ENCODE assay signal across 8 cellular contexts in genomic region chr14:54624005-54624358, GRCh38. TPM values are rescaled to one million over a fixed set of nuclear protein-coding genes. Genes with fewer than 3 reads are reported as not detected.
DNase-seq lines count a peak whose midpoint lies in the region; ATAC-seq and TF ChIP-seq lines count a peak whose summit lies in the region.
"Not testable (repeated sequence)": the region's sequence is repeated elsewhere in the genome, so short reads cannot be mapped to it uniquely, and the experiment has no call there.
"Had no signal": no experiment of that assay in that cellular context is flagged by ENCODE, and none has a peak within 500 bp of the region (broad histone marks: within the 10 kb centered on the region; RNA-seq: fewer than 3 reads in every experiment).

No MANE protein-coding gene starts in this region.

- in situ Hi-C loops in IMR-90 (cut with MboI; ENCODE audit: low sequenced_read_pairs): not testable (repeated sequence)

- 100% methylated on average over 2 of the region's 19 CpGs; no CpG with 5 or more reads in 1 of the 2 experiments for WGBS in IMR-90 (ENCODE audit: extremely low coverage in 2 of 2, insufficient read length in 1 of 2), 2 experiments
- WGBS in mesenchymal stem cell: 95% methylated on average over 19 of the region's 19 CpGs
- 72 to 89% (median 75%) methylated on average over 19 of the region's 19 CpGs for WGBS in psoas muscle, 3 donors

- peak overlapping the region in 1 of 2 experiments; percentile 37; a peak in 1 of 4 replicates for H4K8ac ChIP-seq in IMR-90 (ENCODE audit: low read depth in 2 of 2, low read length in 2 of 2)
- not testable (repeated sequence) for H4K8ac ChIP-seq in mesenchymal stem cell (ENCODE audit: low read length)

- H3K4me1 ChIP-seq in IMR-90 (ENCODE audit: control insufficient read depth, insufficient read depth, low read length) (peaks cover 34% of the 10 kb centered on the region), mesenchymal stem cell (ENCODE audit: control insufficient read depth, insufficient read depth, low read depth, low read length) (peaks cover 15% of the 10 kb centered on the region), psoas muscle (peaks cover 59% of the 10 kb centered on the region)

- H3K4me3 ChIP-seq in IMR-90 (ENCODE audit: insufficient read depth, low read depth, low read length); mesenchymal stem cell (ENCODE audit: insufficient read depth in 1 of 2, low read depth in 1 of 2, low read length in 2 of 2); psoas muscle: not testable (repeated sequence)

- H3K36me3 ChIP-seq in IMR-90 (ENCODE audit: control insufficient read depth, insufficient read depth, low read length); mesenchymal stem cell (ENCODE audit: control insufficient read depth in 1 of 2, insufficient read depth in 2 of 2, low read depth in 1 of 2, low read length in 2 of 2); psoas muscle (ENCODE audit: insufficient read depth in 1 of 2, low read depth in 1 of 2): not testable (repeated sequence)

- H3K4ac ChIP-seq in IMR-90 (ENCODE audit: low read depth, low read length): peak overlapping the region; percentile 75
- not testable (repeated sequence) for H3K4ac ChIP-seq in mesenchymal stem cell (ENCODE audit: low read depth in 1 of 2, low read length in 2 of 2)

- H2BK15ac ChIP-seq in IMR-90 (ENCODE audit: low read depth, low read length) (peak overlapping the region; percentile 82; the same call in 2 of the 3 replicates), mesenchymal stem cell (ENCODE audit: low read depth, poor library complexity, severe bottlenecking) (peak overlapping the region; percentile 54)

- H3K18ac ChIP-seq in IMR-90 (ENCODE audit: low read depth, low read length): peak overlapping the region; percentile 81
- not testable (repeated sequence) for H3K18ac ChIP-seq in mesenchymal stem cell (ENCODE audit: low read depth in 1 of 2, low read length in 2 of 2)

- peak overlapping the region in 1 of 2 experiments; percentile 20 for H2BK12ac ChIP-seq in mesenchymal stem cell (ENCODE audit: low read length in 2 of 2)

- not testable (repeated sequence) for H3K56ac ChIP-seq in IMR-90 (ENCODE audit: extremely low read depth, insufficient read depth, low read length)

- peak overlapping the region; percentile 41; the same call in 1 of the 2 replicates for H3K4me2 ChIP-seq in IMR-90 (ENCODE audit: low read depth, low read length)
- H3K4me2 ChIP-seq in mesenchymal stem cell (ENCODE audit: low read length, poor library complexity, severe bottlenecking): not testable (repeated sequence)

- H3K36me3 Mint-ChIP-seq in activated T-helper 17 cell treated with anti-CD3 and anti-CD28 coated beads, Interleukin-2, amount 50 U/mL, for 72 hours (ENCODE audit: low read depth); MCF 10A (ENCODE audit: insufficient read depth, unreplicated experiment); stimulated activated memory B cell treated with anti-CD40 and anti-IgM and Interleukin-4, amounts not matched to agents 10 μg/mL and 1 μg/mL and 100 μg/mL, for 72 hours: not testable (repeated sequence)

- DNase-seq in IMR-90; MCF 10A (ENCODE audit: unreplicated experiment); mesenchymal stem cell; psoas muscle: not testable (repeated sequence)
- peak; percentile 41 for DNase-seq in NCI-H69 (lab: John Stamatoyannopoulos, UW)

- peak overlapping the region; percentile 65 for H3K27ac ChIP-seq in IMR-90 (ENCODE audit: insufficient read depth, low read length)
- not testable (repeated sequence) for H3K27ac ChIP-seq in mesenchymal stem cell (ENCODE audit: low read length, poor library complexity, severe bottlenecking)
- peak overlapping the region; percentile 54 for H3K27ac ChIP-seq in psoas muscle

- CTCF ChIA-PET in IMR-90 (lab: Yijun Ruan, JAX); MCF 10A (lab: Yijun Ruan, JAX): not testable (repeated sequence)

- H3K9me3 ChIP-seq in IMR-90 (ENCODE audit: control insufficient read depth, insufficient read depth, low read length); mesenchymal stem cell (ENCODE audit: control insufficient read depth, low read length); psoas muscle: not testable (repeated sequence)

- not testable (repeated sequence) for H3K4me3 Mint-ChIP-seq in activated T-helper 17 cell treated with anti-CD3 and anti-CD28 coated beads, Interleukin-2, amount 50 U/mL, for 72 hours; MCF 10A (ENCODE audit: unreplicated experiment); stimulated activated memory B cell treated with anti-CD40 and anti-IgM and Interleukin-4, amounts not matched to agents 10 μg/mL and 1 μg/mL and 100 μg/mL, for 72 hours

- H3K27me3 ChIP-seq in IMR-90 (ENCODE audit: control insufficient read depth, insufficient read depth, low read length); mesenchymal stem cell (ENCODE audit: control insufficient read depth in 1 of 2, insufficient read depth in 1 of 2, low read length in 2 of 2); psoas muscle (ENCODE audit: insufficient read depth in 3 of 3, low read length in 2 of 3): not testable (repeated sequence)

- peak overlapping the region; percentile 33 for H4K5ac ChIP-seq in IMR-90 (ENCODE audit: low read depth, low read length)

- H3K23ac ChIP-seq in IMR-90 (ENCODE audit: low read depth, low read length): peak overlapping the region; percentile 85; the same call in 1 of the 2 replicates
- not testable (repeated sequence) for H3K23ac ChIP-seq in mesenchymal stem cell (ENCODE audit: low read length in 2 of 2)

- ATAC-seq in IMR-90 (ENCODE audit: low read depth); activated T-helper 17 cell treated with anti-CD3 and anti-CD28 coated beads, Interleukin-2, amount 50 U/mL, for 72 hours (replicated peaks); psoas muscle; stimulated activated memory B cell treated with anti-CD40 and anti-IgM and Interleukin-4, amounts not matched to agents 10 μg/mL and 1 μg/mL and 100 μg/mL, for 72 hours: not testable (repeated sequence)

- POLR2A ChIA-PET in IMR-90 (lab: Charles Lee; ENCODE audit: unreplicated experiment); MCF 10A (lab: Yijun Ruan, JAX): not testable (repeated sequence)

- not testable (repeated sequence) for TF ChIP-seq POLR2A in IMR-90 (IDR thresholded peaks at IDR 0.05; ENCODE audit: low read depth, low read length)

- H3K79me1 ChIP-seq in IMR-90 (ENCODE audit: low read depth in 1 of 2, low read length in 2 of 2) (peaks cover 44 to 87% of the 10 kb centered on the region in 2 experiments), mesenchymal stem cell (replicated peaks; ENCODE audit: low read length, poor library complexity, severe bottlenecking) (peaks cover 20% of the 10 kb centered on the region)

- H3K14ac ChIP-seq in IMR-90 (replicated peaks; ENCODE audit: low read depth, low read length): peak overlapping the region; percentile 77
- H3K14ac ChIP-seq in mesenchymal stem cell (ENCODE audit: low read length in 2 of 2): not testable (repeated sequence)

- H2BK120ac ChIP-seq in IMR-90 (ENCODE audit: low read depth, low read length) (peak overlapping the region; percentile 86), mesenchymal stem cell (ENCODE audit: low read depth, low read length) (peak overlapping the region; percentile 57)

- peak overlapping the region; percentile 22 for H2AK9ac ChIP-seq in IMR-90 (replicated peaks; ENCODE audit: low read depth, low read length, poor library complexity)

- H4K20me1 ChIP-seq in IMR-90 (ENCODE audit: insufficient read depth, low read length): peaks cover 41% of the 10 kb centered on the region

- H3K27me3 Mint-ChIP-seq in activated T-helper 17 cell treated with anti-CD3 and anti-CD28 coated beads, Interleukin-2, amount 50 U/mL, for 72 hours; MCF 10A (ENCODE audit: insufficient read depth, unreplicated experiment); stimulated activated memory B cell treated with anti-CD40 and anti-IgM and Interleukin-4, amounts not matched to agents 10 μg/mL and 1 μg/mL and 100 μg/mL, for 72 hours: not testable (repeated sequence)

- H3K9ac ChIP-seq in IMR-90 (ENCODE audit: low read depth, low read length): peak overlapping the region; percentile 13; the same call in 1 of the 2 replicates
- not testable (repeated sequence) for H3K9ac ChIP-seq in mesenchymal stem cell (ENCODE audit: low read length)

- not testable (repeated sequence) for H3K9me3 Mint-ChIP-seq in activated T-helper 17 cell treated with anti-CD3 and anti-CD28 coated beads, Interleukin-2, amount 50 U/mL, for 72 hours; MCF 10A (ENCODE audit: unreplicated experiment); stimulated activated memory B cell treated with anti-CD40 and anti-IgM and Interleukin-4, amounts not matched to agents 10 μg/mL and 1 μg/mL and 100 μg/mL, for 72 hours

- H4K91ac ChIP-seq in IMR-90 (ENCODE audit: insufficient read depth, low read depth, low read length): peak overlapping the region; percentile 74; the same call in 1 of the 2 replicates
- not testable (repeated sequence) for H4K91ac ChIP-seq in mesenchymal stem cell (ENCODE audit: low read length)

- not testable (repeated sequence) for H2AFZ ChIP-seq in IMR-90 (replicated peaks; ENCODE audit: low read length, poor library complexity); mesenchymal stem cell (ENCODE audit: low read depth, low read length)

- BruUV-seq in IMR-90 (replicated peaks; lab: Mats Ljungman, UMichigan); MCF 10A (replicated peaks; lab: Mats Ljungman, UMichigan): not testable (repeated sequence)

- H3K4me1 Mint-ChIP-seq in activated T-helper 17 cell treated with anti-CD3 and anti-CD28 coated beads, Interleukin-2, amount 50 U/mL, for 72 hours: peaks cover 33% of the 10 kb centered on the region
- peaks cover 11% of the 10 kb centered on the region for H3K4me1 Mint-ChIP-seq in MCF 10A (ENCODE audit: insufficient read depth, unreplicated experiment)
- peaks cover 58% of the 10 kb centered on the region for H3K4me1 Mint-ChIP-seq in stimulated activated memory B cell treated with anti-CD40 and anti-IgM and Interleukin-4, amounts not matched to agents 10 μg/mL and 1 μg/mL and 100 μg/mL, for 72 hours

- peak overlapping the region; percentile 80 for H2BK5ac ChIP-seq in IMR-90 (ENCODE audit: low read depth, low read length, poor library complexity, severe bottlenecking)
- not testable (repeated sequence) for H2BK5ac ChIP-seq in mesenchymal stem cell (ENCODE audit: low read depth, low read length, poor library complexity, severe bottlenecking)

- not testable (repeated sequence) for TF ChIP-seq CTCF in IMR-90 (conservative IDR thresholded peaks at IDR 0.05; ENCODE audit: low read depth, low read length); MCF 10A (IDR thresholded peaks at IDR 0.05; ENCODE audit: unreplicated experiment); psoas muscle (IDR thresholded peaks at IDR 0.05)

- H3K27ac Mint-ChIP-seq in activated T-helper 17 cell treated with anti-CD3 and anti-CD28 coated beads, Interleukin-2, amount 50 U/mL, for 72 hours: peak overlapping the region; percentile 32
- H3K27ac Mint-ChIP-seq in MCF 10A (ENCODE audit: low read depth, unreplicated experiment): peak overlapping the region; percentile 17
- peak overlapping the region; percentile 55 for H3K27ac Mint-ChIP-seq in stimulated activated memory B cell treated with anti-CD40 and anti-IgM and Interleukin-4, amounts not matched to agents 10 μg/mL and 1 μg/mL and 100 μg/mL, for 72 hours

- dilution Hi-C loops in IMR-90 (cut with HindIII; ENCODE audit: low sequenced_read_pairs, unreplicated experiment): not testable (repeated sequence)

- H2BK20ac ChIP-seq in IMR-90 (ENCODE audit: low read depth, low read length): peak overlapping the region; percentile 77

- intact Hi-C loops in IMR-90 (cut with micrococcal nuclease); MCF 10A (cut with micrococcal nuclease): not testable (repeated sequence)
- intact Hi-C loops in psoas muscle (cut with DNase I): loop anchor here in 1 of 2 donors (5.0 kb wide), 1 partner anchor 42 kb away; no protein-coding TSS in a partner anchor

- H2AK5ac ChIP-seq in IMR-90 (ENCODE audit: low read depth, low read length): peak overlapping the region; percentile 90
- not testable (repeated sequence) for H2AK5ac ChIP-seq in mesenchymal stem cell (ENCODE audit: low read length, severe bottlenecking)

- H3K9me1 ChIP-seq in IMR-90 (ENCODE audit: insufficient read depth, low read length): peaks cover 38% of the 10 kb centered on the region

- TF ChIP-seq RAD21 in IMR-90 (IDR thresholded peaks at IDR 0.05; ENCODE audit: low read length): not testable (repeated sequence)

RNA-seq across cellular contexts. Expression of gene SAMD4A, which starts 57.1 kb away (rescaled TPM):
- total RNA-seq in IMR-90 (2012; rRNA removed): 36.7 and 38.2 TPM in 2 replicates
- polyA plus RNA-seq in IMR-90 (2012; rRNA removed): 20.0 and 22.9 TPM in 2 replicates
- polyA plus RNA-seq in IMR-90 (2012; cell fraction: cytosol; rRNA removed): 9.1 and 12.2 TPM in 2 replicates
- 27.3 and 38.9 TPM in 2 replicates for polyA plus RNA-seq in IMR-90 (2012; cell fraction: nucleus; rRNA removed; ENCODE audit: low replicate concordance)
- total RNA-seq in activated T-helper 17 cell treated with anti-CD3 and anti-CD28 coated beads, Interleukin-2, amount 50 U/mL, for 72 hours: 1 to 10 TPM; 3.2 to 4.4 TPM
- 60.6 and 63.5 TPM in 2 replicates for total RNA-seq in MCF 10A (2022)
- polyA plus RNA-seq in mesenchymal stem cell (2013, experiment 1 of 2): 21.1 TPM
- polyA plus RNA-seq in mesenchymal stem cell (2013, experiment 2 of 2): 21.2 TPM
- total RNA-seq in psoas muscle: 100 to 1,000 TPM in 1 of 4 donors, 10 to 100 TPM in 3; 66.7 to 139 (median 76.3) TPM
- polyA plus RNA-seq in psoas muscle: 10 to 100 TPM in 2 of 3 donors, 1 to 10 TPM in 1; 9.6 to 67.9 (median 22.1) TPM
- polyA plus RNA-seq: CD8-positive, alpha-beta memory T cell had no signal
